8 cellular contexts compared by ENCODE assay signal in the genomic region with DNA sequence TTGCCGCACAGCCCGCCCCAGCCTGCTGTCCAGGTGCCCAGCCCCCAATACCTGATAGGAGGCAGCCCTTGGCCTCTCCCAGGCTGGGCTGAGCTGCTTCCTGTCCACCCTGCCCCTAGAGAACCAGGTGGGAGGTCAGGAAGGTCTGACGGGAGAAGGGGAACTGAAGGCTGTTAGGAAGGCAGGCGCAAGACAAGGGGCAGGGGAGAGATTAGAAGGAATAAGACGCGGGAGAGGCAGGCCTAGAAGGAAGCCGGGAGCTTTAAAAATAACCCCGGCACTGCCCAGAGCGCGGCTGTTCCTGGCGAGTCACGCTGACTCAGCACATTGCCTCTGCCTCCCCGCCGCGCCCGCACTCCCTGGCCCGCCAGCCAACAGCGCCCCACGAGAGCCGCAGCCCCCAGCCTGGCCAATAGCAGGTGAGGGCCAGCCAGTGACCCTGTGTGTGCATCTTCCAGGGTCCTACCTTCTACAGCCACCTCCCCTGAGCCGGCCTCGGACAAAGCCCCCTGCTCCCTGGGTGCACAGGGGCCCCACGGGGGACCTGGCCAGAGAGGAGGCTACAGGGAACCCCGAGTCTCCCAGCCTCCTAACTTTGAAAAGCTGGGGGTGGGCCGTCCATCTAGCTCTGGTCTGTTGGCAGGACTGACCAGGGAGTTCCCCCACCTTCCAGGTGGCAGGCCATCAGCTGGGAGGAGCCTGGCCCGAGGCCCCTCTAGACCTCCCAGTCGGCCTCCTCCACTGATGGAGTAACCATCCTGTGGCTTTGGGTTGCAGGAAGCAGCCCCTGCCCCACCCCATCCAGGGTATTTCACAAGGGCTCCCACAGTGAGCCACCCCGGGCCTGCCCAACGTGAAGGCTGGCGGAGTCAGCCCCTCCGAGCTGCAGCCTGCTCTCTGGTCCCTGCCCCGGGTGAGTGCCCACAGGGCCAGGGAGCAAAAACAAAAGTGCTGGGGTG. TPM values are rescaled to one million over a fixed set of nuclear protein-coding genes. Genes with fewer than 3 reads are reported as not detected.
A peak's percentile ranks its signal among the peaks of the same experiment; 100 is the strongest.
DNase-seq lines count a peak whose midpoint lies in the region; ATAC-seq, FAIRE-seq and TF ChIP-seq lines count a peak whose summit lies in the region.

No MANE protein-coding gene starts in this region.

- no peaks in the 10 kb centered on the region for H3K4me1 ChIP-seq in aorta (ENCODE audit: control insufficient read depth in 1 of 2, insufficient read depth in 2 of 2, low read length in 2 of 2)

- no peak overlapping the region for H3K27ac ChIP-seq in aorta (ENCODE audit: low read depth in 1 of 2, low read length in 2 of 2)

- DNase-seq in RCC 7860 (ENCODE audit: low spot score) (peak; percentile 90), epithelial cell of esophagus (ENCODE audit: low read depth) (peak; percentile 81), midbrain (lab: John Stamatoyannopoulos, UW) (peak; percentile 65), aorta (peak; percentile 90 to 91), NAMALWA (ENCODE audit: low spot score) (no peak)

- ATAC-seq in aorta (ENCODE audit: low FRiP score) (peak; percentile 52), GM18520 (IDR thresholded peaks at IDR 0.05; ENCODE audit: unreplicated experiment) (no peak), HG02870 (IDR thresholded peaks at IDR 0.05; ENCODE audit: unreplicated experiment) (no peak)

- peaks cover 0 to 3% of the 10 kb centered on the region in 2 donors for H3K36me3 ChIP-seq in aorta (ENCODE audit: control insufficient read depth in 1 of 2, insufficient read depth in 2 of 2, low read length in 1 of 2)

- WGBS in aorta, 2 donors = 25 to 32% methylated on average over 23 to 32 of the region's 32 CpGs

- peak; percentile 1 for TF ChIP-seq CTCF in epithelial cell of esophagus (IDR thresholded peaks at IDR 0.05; ENCODE audit: insufficient read depth, low read depth, low read length, missing control alignments)

- H3K9me3 ChIP-seq in aorta (ENCODE audit: control insufficient read depth, low read length) = no peaks in the 10 kb centered on the region

- FAIRE-seq in RCC 7860 (lab: Jason Lieb, UNC) = peak; percentile 76

- peak overlapping the region; percentile 17; the same call in 1 of the 2 replicates for H3K4me3 ChIP-seq in GM08714 (ENCODE audit: low read length)
- H3K4me3 ChIP-seq in epithelial cell of esophagus (ENCODE audit: low read length) = peak overlapping the region; percentile 31
- H3K4me3 ChIP-seq in aorta (ENCODE audit: low read length in 2 of 2) = no peak overlapping the region

- intact Hi-C loops in aorta (cut with DNase I) = no loop called here

- H3K27me3 ChIP-seq in aorta (ENCODE audit: control insufficient read depth in 1 of 2, insufficient read depth in 2 of 2, low read length in 1 of 2) = no peaks in the 10 kb centered on the region

RNA-seq across cellular contexts. Expression of gene MAFG, which starts 4.0 kb away (rescaled TPM):
- total RNA-seq in aorta = 10 to 100 TPM; 29.4 to 38.6 TPM
- 10 to 100 TPM in 1 of 2 donors, 1 to 10 TPM in 1; 9.9 to 16.0 TPM for polyA plus RNA-seq in aorta

RNA-seq across cellular contexts. Expression of gene SIRT7, which starts 5.6 kb away (rescaled TPM):
- total RNA-seq in aorta = 10 to 100 TPM; 18.6 to 21.6 TPM
- 10 to 100 TPM in 1 of 2 donors, 1 to 10 TPM in 1; 8.5 to 43.1 TPM for polyA plus RNA-seq in aorta

RNA-seq across cellular contexts. Expression of gene PCYT2, which starts 12.4 kb away (rescaled TPM):
- total RNA-seq in aorta = 10 to 100 TPM; 14.6 to 20.8 TPM
- 10 to 100 TPM; 30.1 to 33.2 TPM for polyA plus RNA-seq in aorta

RNA-seq across cellular contexts. Expression of gene PYCR1, which starts 13.5 kb away (rescaled TPM):
- 10 to 100 TPM in 1 of 2 donors, 1 to 10 TPM in 1; 9.4 to 23.4 TPM for total RNA-seq in aorta
- 1 to 10 TPM; 4.3 to 6.4 TPM for polyA plus RNA-seq in aorta

RNA-seq across cellular contexts. Expression of gene NPB, which starts 21.5 kb away (rescaled TPM):
- total RNA-seq in aorta = 1 to 10 TPM in 1 of 2 donors, under 1 TPM in 1; 0.58 to 1.0 TPM
- 1 to 10 TPM in 1 of 2 donors, not detected in 1; 2.4 TPM for polyA plus RNA-seq in aorta

Comparison
In these comparisons a context has a peak if more than half of its experiments do, and no peak if none do; other contexts are left out.
1. H3K4me3 ChIP-seq: peak in GM08714 (single experiment) and epithelial cell of esophagus (single experiment); none in aorta (0 of 2).